In the genomic region with DNA sequence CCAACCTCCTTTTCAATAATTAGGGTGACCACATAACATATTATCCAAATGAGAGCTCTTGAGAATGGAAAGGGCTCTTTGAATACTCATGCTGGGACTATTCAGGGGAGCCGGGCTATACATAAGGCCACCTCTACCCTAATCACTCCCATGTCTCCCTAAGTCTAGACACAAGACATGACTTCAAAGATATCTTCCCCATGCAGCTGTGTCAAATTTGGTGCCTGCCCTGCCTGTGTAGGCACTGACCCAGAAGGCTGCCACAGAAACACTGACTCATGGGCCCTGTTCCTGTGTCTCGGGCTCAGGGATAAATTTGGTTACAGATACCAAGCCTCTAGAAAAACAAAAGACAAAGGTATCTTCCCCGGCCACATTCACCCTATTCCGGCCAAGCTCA, we compare ENCODE assay signal across 20 cellular contexts.
DNase-seq lines count a peak whose midpoint lies in the region; ATAC-seq, FAIRE-seq and TF ChIP-seq lines count a peak whose summit lies in the region.
"Had no signal": no experiment of that assay in that cellular context is flagged by ENCODE, and none has a peak within 500 bp of the region (broad histone marks: within the 10 kb centered on the region; RNA-seq: fewer than 3 reads in every experiment).

No MANE protein-coding gene starts in this region.

- H2AFZ ChIP-seq in PC-3 (ENCODE audit: low read length) = no peak overlapping the region

- H3K27me3 ChIP-seq in PC-3 (ENCODE audit: low read length) = no peaks in the 10 kb centered on the region
- no peaks in the 10 kb centered on the region for H3K27me3 ChIP-seq in psoas muscle (ENCODE audit: insufficient read depth in 3 of 3, low read length in 2 of 3)
- H3K27me3 ChIP-seq in upper lobe of left lung = no peaks in the 10 kb centered on the region
- H3K27me3 ChIP-seq in upper lobe of right lung = no peaks in the 10 kb centered on the region
- H3K27me3 ChIP-seq: BLaER1, cardiac muscle cell, Peyer's patch, transverse colon had no signal

- H3K9ac ChIP-seq in PC-3 (ENCODE audit: low read length) = no peak overlapping the region
- H3K9ac ChIP-seq: BLaER1 had no signal

- H3K9me3 ChIP-seq in PC-3 (ENCODE audit: low read length) (no peaks in the 10 kb centered on the region), psoas muscle (no peaks in the 10 kb centered on the region), upper lobe of left lung (no peaks in the 10 kb centered on the region), upper lobe of right lung (no peaks in the 10 kb centered on the region)
- H3K9me3 ChIP-seq: BLaER1, Peyer's patch, transverse colon had no signal

- H3K9me2 ChIP-seq in PC-3 (replicated peaks; ENCODE audit: low read length) = no peaks in the 10 kb centered on the region

- no peak for TF ChIP-seq POLR2A in H54 (IDR thresholded peaks at IDR 0.05; ENCODE audit: low read depth, low read length)
- TF ChIP-seq POLR2A in erythroblast (IDR thresholded peaks at IDR 0.05; ENCODE audit: low read length) = no peak
- TF ChIP-seq POLR2A in upper lobe of left lung (IDR thresholded peaks at IDR 0.05) = no peak
- no peak for TF ChIP-seq POLR2A in GM12891 (IDR thresholded peaks at IDR 0.05; ENCODE audit: low read depth, low read length)

- BruUV-seq in PC-3 (replicated peaks; lab: Mats Ljungman, UMichigan) = no TSS peak

- no peak for TF ChIP-seq EP300 in upper lobe of left lung (IDR thresholded peaks at IDR 0.05)

- POLR2A ChIA-PET in PC-3 (lab: Charles Lee; ENCODE audit: unreplicated experiment) = no interaction called here

- no peak overlapping the region for H3K27ac ChIP-seq in PC-3 (ENCODE audit: low read length)
- no peak overlapping the region for H3K27ac ChIP-seq in psoas muscle
- no peak overlapping the region for H3K27ac ChIP-seq in upper lobe of left lung
- no peak overlapping the region for H3K27ac ChIP-seq in upper lobe of right lung
- H3K27ac ChIP-seq: BLaER1, cardiac muscle cell, Peyer's patch, transverse colon, VCaP had no signal

- no peak overlapping the region for H3K4me3 ChIP-seq in PC-3 (ENCODE audit: low read length)
- H3K4me3 ChIP-seq in psoas muscle = no peak overlapping the region
- H3K4me3 ChIP-seq in upper lobe of left lung = no peak overlapping the region
- H3K4me3 ChIP-seq in upper lobe of right lung = no peak overlapping the region
- H3K4me3 ChIP-seq: BLaER1, cardiac muscle cell, Peyer's patch, transverse colon had no signal

- FAIRE-seq in H54 (lab: Jason Lieb, UNC) (no peak), GM12891 (lab: Jason Lieb, UNC) (no peak)
- FAIRE-seq: H1 had no signal

- DNase-seq in H54 (ENCODE audit: insufficient read length, low spot score) (peak; percentile 28), PC-3 (peak; percentile 31), erythroblast (lab: John Stamatoyannopoulos, UW) (peak; percentile 21 to 26), psoas muscle (no peak), upper lobe of left lung (no peak), GM12891 (ENCODE audit: insufficient read length, low spot score) (no peak), upper lobe of right lung (no peak)
- DNase-seq: activated CD4-positive, alpha-beta memory T cell treated with anti-CD3 and anti-CD28 coated beads for 36 hours; activated T-cell treated with anti-CD3 and anti-CD28 coated beads, Interleukin-2, amount 50 U/mL, for 24 hours; left colon; NCI-H1092 treated with DMSO at 0.1 percent for 48 hours; NCI-H748 treated with DMSO at 0.1 percent for 48 hours; Peyer's patch; stimulated activated CD4-positive, alpha-beta T cell treated with anti-CD3 and anti-CD28 coated beads, Interleukin-12 subunit alpha, Interleukin-12 subunit beta, amount 100 ng/mL, for 4 hours; transverse colon had no signal

- ATAC-seq in PC-3 (peak; percentile 30; the same call in 1 of the 2 replicates), psoas muscle (peak in 3 of 4 donors; percentile 36 to 72 (median 72)), upper lobe of left lung (ENCODE audit: low FRiP score in 2 of 2) (no peak), upper lobe of right lung (no peak)
- ATAC-seq: left colon; stimulated activated memory B cell treated with anti-CD40 and anti-IgM and Interleukin-4, amounts not matched to agents 10 μg/mL and 1 μg/mL and 100 μg/mL, for 72 hours had no signal

- no peaks in the 10 kb centered on the region for H4K20me1 ChIP-seq in PC-3 (ENCODE audit: low read length)
- H4K20me1 ChIP-seq: BLaER1 had no signal

- H3K4me1 ChIP-seq in PC-3 (ENCODE audit: insufficient read depth, low read length) (peaks cover 6% of the 10 kb centered on the region), psoas muscle (no peaks in the 10 kb centered on the region), upper lobe of left lung (peaks cover 0 to 5% (median 3%) of the 10 kb centered on the region in 4 donors), upper lobe of right lung (peaks cover 9% of the 10 kb centered on the region)
- H3K4me1 ChIP-seq: BLaER1 had no signal

- no peaks in the 10 kb centered on the region for H3F3A ChIP-seq in PC-3 (ENCODE audit: low read length, unreplicated experiment)

- no peak overlapping the region for H3K4me2 ChIP-seq in PC-3 (ENCODE audit: low read length)
- H3K4me2 ChIP-seq: BLaER1 had no signal

- H3K36me3 ChIP-seq in PC-3 (ENCODE audit: low read depth, low read length) = no peaks in the 10 kb centered on the region
- no peaks in the 10 kb centered on the region for H3K36me3 ChIP-seq in psoas muscle (ENCODE audit: insufficient read depth in 1 of 2, low read depth in 1 of 2)
- no peaks in the 10 kb centered on the region for H3K36me3 ChIP-seq in upper lobe of left lung
- H3K36me3 ChIP-seq in upper lobe of right lung = no peaks in the 10 kb centered on the region
- H3K36me3 ChIP-seq: cardiac muscle cell, Peyer's patch, transverse colon had no signal

- H3K79me2 ChIP-seq in PC-3 (ENCODE audit: low read length) = no peaks in the 10 kb centered on the region

- TF ChIP-seq CTCF in PC-3 (conservative IDR thresholded peaks at IDR 0.05; ENCODE audit: low read depth, low read length) (no peak), psoas muscle (IDR thresholded peaks at IDR 0.05) (no peak), upper lobe of left lung (IDR thresholded peaks at IDR 0.05) (no peak), upper lobe of right lung (IDR thresholded peaks at IDR 0.05) (no peak)

- CTCF ChIA-PET in PC-3 (lab: Charles Lee) = no interaction called here

- WGBS in psoas muscle, 3 donors = 63 to 71% (median 66%) methylated on average over 4 of the region's 4 CpGs
- 85 to 91% methylated on average over 4 of the region's 4 CpGs for WGBS in upper lobe of left lung, 2 donors

- intact Hi-C loops in PC-3 (cut with micrococcal nuclease) (no loop called here), psoas muscle (cut with DNase I) (no loop called here), upper lobe of right lung (cut with DNase I) (no loop called here)

TF ChIP-seq in GM12891, 5 proteins besides CTCF, POLR2A, EP300 and RAD21:
- TF ChIP-seq TAF1 (IDR thresholded peaks at IDR 0.05; ENCODE audit: low read depth, low read length) (no peak), SPI1 (IDR thresholded peaks at IDR 0.05; ENCODE audit: low read depth, low read length) (no peak), POU2F2 (IDR thresholded peaks at IDR 0.05; ENCODE audit: low read depth, low read length) (no peak), POLR2AphosphoS5 (IDR thresholded peaks at IDR 0.05; ENCODE audit: low read depth, low read length) (no peak), PAX5 (IDR thresholded peaks at IDR 0.05; ENCODE audit: insufficient read depth, low read length, severe bottlenecking) (no peak)

Comparison
In these comparisons a context has a peak if more than half of its experiments do, and no peak if none do; other contexts are left out.
1. DNase-seq: peak in H54 (single experiment), PC-3 (single experiment) and erythroblast (2 of 2); none in psoas muscle (0 of 2), upper lobe of left lung (0 of 2), GM12891 (single experiment) and upper lobe of right lung (single experiment).
2. ATAC-seq: peak in PC-3 (single experiment) and psoas muscle (3 of 4); none in upper lobe of left lung (0 of 2) and upper lobe of right lung (single experiment).